In genomic region chr11:64866173-64866491, GRCh38 we compare ENCODE assay signal across 9 cellular contexts. TPM values are rescaled to one million over a fixed set of nuclear protein-coding genes. Genes with fewer than 3 reads are reported as not detected.
DNase-seq lines count a peak whose midpoint lies in the region; ATAC-seq lines count a peak whose summit lies in the region.
"Had no signal": no experiment of that assay in that cellular context is flagged by ENCODE, and none has a peak within 500 bp of the region (broad histone marks: within the 10 kb centered on the region; RNA-seq: fewer than 3 reads in every experiment).

No MANE protein-coding gene starts in this region.

- H3K9me3 Mint-ChIP-seq in activated CD4-positive, alpha-beta T cell treated with anti-CD3 and anti-CD28 coated beads for 36 hours (ENCODE audit: low read depth): peaks cover 5% of the 10 kb centered on the region
- H3K9me3 Mint-ChIP-seq in central memory CD8-positive, alpha-beta T cell: no peaks in the 10 kb centered on the region
- H3K9me3 Mint-ChIP-seq in stimulated activated naive CD8-positive, alpha-beta T cell treated with anti-CD3 and anti-CD28 coated beads, Interleukin-15, amount 100 ng/mL, for 72 hours: peaks cover 0 to 8% of the 10 kb centered on the region in 2 donors

- H3K4me3 Mint-ChIP-seq in activated CD4-positive, alpha-beta T cell treated with anti-CD3 and anti-CD28 coated beads for 36 hours: peak overlapping the region; percentile 64
- peak overlapping the region; percentile 72 for H3K4me3 Mint-ChIP-seq in central memory CD8-positive, alpha-beta T cell
- H3K4me3 Mint-ChIP-seq in stimulated activated naive CD8-positive, alpha-beta T cell treated with anti-CD3 and anti-CD28 coated beads, Interleukin-15, amount 100 ng/mL, for 72 hours: peak overlapping the region; percentile 87 to 94

- H3K4me1 Mint-ChIP-seq in activated CD4-positive, alpha-beta T cell treated with anti-CD3 and anti-CD28 coated beads for 36 hours: peaks cover 95% of the 10 kb centered on the region
- H3K4me1 Mint-ChIP-seq in central memory CD8-positive, alpha-beta T cell: peaks cover 82% of the 10 kb centered on the region
- peaks cover 95% of the 10 kb centered on the region for H3K4me1 Mint-ChIP-seq in stimulated activated naive CD8-positive, alpha-beta T cell treated with anti-CD3 and anti-CD28 coated beads, Interleukin-15, amount 100 ng/mL, for 72 hours

- no peaks in the 10 kb centered on the region for H3K27me3 Mint-ChIP-seq in activated CD4-positive, alpha-beta T cell treated with anti-CD3 and anti-CD28 coated beads for 36 hours
- no peaks in the 10 kb centered on the region for H3K27me3 Mint-ChIP-seq in central memory CD8-positive, alpha-beta T cell
- H3K27me3 Mint-ChIP-seq in stimulated activated naive CD8-positive, alpha-beta T cell treated with anti-CD3 and anti-CD28 coated beads, Interleukin-15, amount 100 ng/mL, for 72 hours: no peaks in the 10 kb centered on the region

- DNase-seq in activated CD4-positive, alpha-beta T cell treated with anti-CD3 and anti-CD28 coated beads for 36 hours: no peak
- no peak for DNase-seq in activated CD4-positive, alpha-beta T cell treated with anti-CD3 and anti-CD28 coated beads, Interleukin-2, amount 50 U/mL, for 1 hour
- no peak for DNase-seq in central memory CD8-positive, alpha-beta T cell (ENCODE audit: low spot score in 2 of 2)
- DNase-seq in stimulated activated naive CD8-positive, alpha-beta T cell treated with anti-CD3 and anti-CD28 coated beads, Interleukin-15, amount 100 ng/mL, for 72 hours: no peak
- no peak for DNase-seq in stimulated activated CD4-positive, alpha-beta T cell treated with anti-CD3 and anti-CD28 coated beads, Interleukin-15, amount 100 ng/mL, for 24 hours
- DNase-seq in effector CD8-positive, alpha-beta T cell (lab: John Stamatoyannopoulos, UW): no peak
- DNase-seq: activated CD4-positive, CD25-positive, alpha-beta regulatory T cell; NCI-H2081 treated with DMSO at 0.1 percent for 48 hours; testis had no signal

- intact Hi-C loops in activated CD4-positive, alpha-beta T cell treated with anti-CD3 and anti-CD28 coated beads for 36 hours (cut with DNase I, micrococcal nuclease): no loop called here

- CTCF ChIA-PET in activated CD4-positive, alpha-beta T cell treated with anti-CD3 and anti-CD28 coated beads for 36 hours (lab: Charles Lee): interaction anchor here (0.6 to 8.4 kb wide), 8 partner anchors 9 to 49 kb away, joined by 3 to 139 read pairs (median 8); partner anchors contain the start of genes CDC42BPG and EHD1

- peak overlapping the region; percentile 95 for H3K27ac Mint-ChIP-seq in activated CD4-positive, alpha-beta T cell treated with anti-CD3 and anti-CD28 coated beads for 36 hours
- H3K27ac Mint-ChIP-seq in central memory CD8-positive, alpha-beta T cell (ENCODE audit: low read depth): peak overlapping the region; percentile 94
- H3K27ac Mint-ChIP-seq in stimulated activated naive CD8-positive, alpha-beta T cell treated with anti-CD3 and anti-CD28 coated beads, Interleukin-15, amount 100 ng/mL, for 72 hours: peak overlapping the region; percentile 50 to 96

- POLR2A ChIA-PET in activated CD4-positive, alpha-beta T cell treated with anti-CD3 and anti-CD28 coated beads for 36 hours (lab: Charles Lee): interaction anchor here (1.0 to 8.6 kb wide), 3 partner anchors 10 to 18 kb away, joined by 4 to 128 read pairs (median 11); partner anchors contain the start of gene EHD1

- ATAC-seq in activated CD4-positive, alpha-beta T cell treated with anti-CD3 and anti-CD28 coated beads for 36 hours: no peak
- peak; percentile 37 for ATAC-seq in central memory CD8-positive, alpha-beta T cell (replicated peaks; ENCODE audit: extremely low read depth, poor library complexity, severe bottlenecking)
- no peak for ATAC-seq in stimulated activated naive CD8-positive, alpha-beta T cell treated with anti-CD3 and anti-CD28 coated beads, Interleukin-15, amount 100 ng/mL, for 72 hours

- H3K36me3 Mint-ChIP-seq in activated CD4-positive, alpha-beta T cell treated with anti-CD3 and anti-CD28 coated beads for 36 hours (ENCODE audit: low read depth): peaks cover 35% of the 10 kb centered on the region
- peaks cover 37% of the 10 kb centered on the region for H3K36me3 Mint-ChIP-seq in central memory CD8-positive, alpha-beta T cell (ENCODE audit: insufficient read depth)

RNA-seq across cellular contexts. Expression of gene EHD1, which starts 12.3 kb away (rescaled TPM):
- total RNA-seq in activated CD4-positive, alpha-beta T cell treated with anti-CD3 and anti-CD28 coated beads for 36 hours: 10 to 100 TPM; 71.0 to 73.6 TPM

RNA-seq across cellular contexts. Expression of gene CDC42BPG, which starts 21.7 kb away (rescaled TPM):
- under 1 TPM; 0.28 to 0.39 TPM for total RNA-seq in activated CD4-positive, alpha-beta T cell treated with anti-CD3 and anti-CD28 coated beads for 36 hours

RNA-seq across cellular contexts. Expression of gene ATG2A, which starts 50.9 kb away (rescaled TPM):
- total RNA-seq in activated CD4-positive, alpha-beta T cell treated with anti-CD3 and anti-CD28 coated beads for 36 hours: 10 to 100 TPM; 15.8 to 16.7 TPM

RNA-seq across cellular contexts. Expression of gene MEN1, which starts 55.8 kb away (rescaled TPM):
- total RNA-seq in activated CD4-positive, alpha-beta T cell treated with anti-CD3 and anti-CD28 coated beads for 36 hours: 10 to 100 TPM; 34.8 to 38.5 TPM

RNA-seq across cellular contexts. Expression of gene PPP2R5B, which starts 58.4 kb away (rescaled TPM):
- 10 to 100 TPM; 13.2 to 13.5 TPM for total RNA-seq in activated CD4-positive, alpha-beta T cell treated with anti-CD3 and anti-CD28 coated beads for 36 hours
